In genomic region chr14:22428681-22429315, GRCh38 we compare ENCODE assay signal across 1 cellular context.
A peak's percentile ranks its signal among the peaks of the same experiment; 100 is the strongest.
TF ChIP-seq lines count a peak whose summit lies in the region.

No MANE protein-coding gene starts in this region.

TF ChIP-seq in HepG2, 621 proteins besides CTCF, POLR2A, EP300 and RAD21 (continued from another document):
- TF ChIP-seq RFX5 (IDR thresholded peaks at IDR 0.05; ENCODE audit: low read depth, low read length) = no peak
- TF ChIP-seq ATF7-NPFF (CRISPR knock-in tag; IDR thresholded peaks at IDR 0.05; ENCODE audit: low read depth) = no peak
- TF ChIP-seq TCF12 (IDR thresholded peaks at IDR 0.05) = no peak
- TF ChIP-seq TCF12 (CRISPR knock-in tag; IDR thresholded peaks at IDR 0.05) = no peak
- no peak for TF ChIP-seq YEATS2 (CRISPR knock-in tag; IDR thresholded peaks at IDR 0.05; ENCODE audit: borderline replicate concordance)
- TF ChIP-seq RELA (CRISPR knock-in tag; IDR thresholded peaks at IDR 0.05) = no peak
- no peak for TF ChIP-seq RXRB (CRISPR knock-in tag; IDR thresholded peaks at IDR 0.05; ENCODE audit: borderline replicate concordance)
- no peak for TF ChIP-seq GATAD1 (CRISPR knock-in tag; IDR thresholded peaks at IDR 0.05)
- no peak for TF ChIP-seq ZNF414 (CRISPR knock-in tag; IDR thresholded peaks at IDR 0.05)
- no peak for TF ChIP-seq ZFP1 (CRISPR knock-in tag; IDR thresholded peaks at IDR 0.05)
- TF ChIP-seq ZBTB20 (CRISPR knock-in tag; IDR thresholded peaks at IDR 0.05; ENCODE audit: borderline replicate concordance, low read depth) = no peak
- no peak for TF ChIP-seq ZBTB1 (CRISPR knock-in tag; IDR thresholded peaks at IDR 0.05; ENCODE audit: borderline replicate concordance)
- no peak for TF ChIP-seq PLSCR1 (CRISPR knock-in tag; IDR thresholded peaks at IDR 0.05; ENCODE audit: borderline replicate concordance)
- TF ChIP-seq U2AF2 (IDR thresholded peaks at IDR 0.05; ENCODE audit: low read depth, low read length) = no peak
- TF ChIP-seq CCDC6 (CRISPR knock-in tag; IDR thresholded peaks at IDR 0.05) = no peak
- TF ChIP-seq NFE2L1 (CRISPR knock-in tag; IDR thresholded peaks at IDR 0.05; ENCODE audit: borderline replicate concordance) = no peak
- no peak for TF ChIP-seq ZNF10 (CRISPR knock-in tag; IDR thresholded peaks at IDR 0.05; ENCODE audit: borderline replicate concordance, low read depth)
- TF ChIP-seq PHB2 (IDR thresholded peaks at IDR 0.05; ENCODE audit: partially characterized antibody) = no peak
- TF ChIP-seq NFKBIZ (CRISPR knock-in tag; IDR thresholded peaks at IDR 0.05) = no peak
- TF ChIP-seq USF2 (IDR thresholded peaks at IDR 0.05; ENCODE audit: low read depth, low read length) = peak; percentile 93
- TF ChIP-seq USF2 (CRISPR knock-in tag; IDR thresholded peaks at IDR 0.05; ENCODE audit: borderline replicate concordance) = peak; percentile 22; the same call in 1 of the 2 replicates
- TF ChIP-seq AHDC1 (CRISPR knock-in tag; IDR thresholded peaks at IDR 0.05; ENCODE audit: borderline replicate concordance) = no peak
- no peak for TF ChIP-seq ZNF30 (CRISPR knock-in tag; IDR thresholded peaks at IDR 0.05)
- TF ChIP-seq ARNTL (CRISPR knock-in tag; IDR thresholded peaks at IDR 0.05) = 0 out of 2 replicates have a peak, but pooled peaks have one; percentile 23
- no peak for TF ChIP-seq ZBTB33 (CRISPR knock-in tag; IDR thresholded peaks at IDR 0.05)
- TF ChIP-seq TP53 (CRISPR knock-in tag; conservative IDR thresholded peaks at IDR 0.05) = no peak
